Comparison of ENCODE assay signal across 8 cellular contexts in the genomic region with DNA sequence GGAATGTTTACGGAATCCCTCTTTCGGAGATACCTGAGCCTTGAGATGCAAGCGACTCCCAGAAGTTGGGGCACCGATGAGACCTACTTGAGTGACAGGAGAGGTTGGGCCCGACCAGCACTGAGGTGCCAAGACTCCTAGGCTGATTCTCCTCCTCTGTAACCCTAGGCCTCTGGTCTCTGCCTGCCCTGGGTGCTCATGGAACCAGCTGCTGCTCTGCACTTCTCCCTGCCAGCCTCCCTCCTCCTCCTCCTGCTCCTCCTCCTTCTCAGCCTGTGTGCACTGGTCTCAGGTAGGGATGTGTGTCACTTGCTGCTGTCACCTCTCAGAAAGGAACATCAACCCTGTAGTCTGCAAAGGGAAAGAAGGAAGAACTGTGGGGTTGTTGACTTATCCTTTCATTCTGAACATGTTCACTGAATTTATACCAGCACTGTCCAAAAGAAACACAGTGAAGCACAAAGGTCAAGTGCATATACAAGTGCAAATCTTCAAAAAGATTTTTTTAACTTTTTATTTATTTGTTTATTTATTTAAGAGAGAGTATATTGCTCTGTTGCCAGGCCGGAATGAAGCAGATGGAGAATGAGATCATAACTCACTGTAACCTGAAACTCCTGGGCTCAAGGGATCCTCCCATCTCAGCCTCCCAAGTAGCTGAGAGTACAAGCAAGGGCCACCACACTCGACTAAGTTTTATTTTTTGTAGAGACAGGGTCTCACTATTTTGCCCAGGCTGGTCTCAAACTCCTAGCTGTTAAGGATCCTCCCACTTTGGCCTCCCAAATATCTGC. TPM values are rescaled to one million over a fixed set of nuclear protein-coding genes. Genes with fewer than 3 reads are reported as not detected.
DNase-seq lines count a peak whose midpoint lies in the region; ATAC-seq, FAIRE-seq and TF ChIP-seq lines count a peak whose summit lies in the region.

No MANE protein-coding gene starts in this region.

- H3K36me3 Mint-ChIP-seq in effector memory CD8-positive, alpha-beta T cell (ENCODE audit: insufficient read depth), result peaks cover 9% of the 10 kb centered on the region

- H3K4me3 ChIP-seq in SU-DHL-6 (ENCODE audit: insufficient read depth, low read length, poor library complexity, severe bottlenecking) (peak overlapping the region; percentile 61), mucosa of stomach (ENCODE audit: low read length) (peak overlapping the region; percentile 91), vagina (peak overlapping the region; percentile 75 to 82)

- H4K20me1 ChIP-seq in SU-DHL-6 (ENCODE audit: low read depth, low read length), result no peaks in the 10 kb centered on the region

- H3K27me3 ChIP-seq in SU-DHL-6 (ENCODE audit: low read length) (no peaks in the 10 kb centered on the region), mucosa of stomach (ENCODE audit: control insufficient read depth, insufficient read depth, low read length) (no peaks in the 10 kb centered on the region), vagina (no peaks in the 10 kb centered on the region)

- peak overlapping the region; percentile 99 to 100 for H3K27ac Mint-ChIP-seq in effector memory CD8-positive, alpha-beta T cell

- H3K4me3 Mint-ChIP-seq in effector memory CD8-positive, alpha-beta T cell, result peak overlapping the region; percentile 97 to 100

- H3K9me3 Mint-ChIP-seq in effector memory CD8-positive, alpha-beta T cell, result no peaks in the 10 kb centered on the region

- H3K9me3 ChIP-seq in SU-DHL-6 (ENCODE audit: insufficient read depth, low read length) (no peaks in the 10 kb centered on the region), mucosa of stomach (ENCODE audit: control insufficient read depth, low read length) (no peaks in the 10 kb centered on the region), vagina (no peaks in the 10 kb centered on the region)

- no peak for TF ChIP-seq POLR2A in vagina (IDR thresholded peaks at IDR 0.05)

- H3K27ac ChIP-seq in SU-DHL-6 (ENCODE audit: low read depth, low read length) (no peak overlapping the region), vagina (peak overlapping the region; percentile 84)

- peak overlapping the region; percentile 74 for H3K4me2 ChIP-seq in SU-DHL-6 (ENCODE audit: low read depth, low read length, poor library complexity, severe bottlenecking)

- H3K4me1 Mint-ChIP-seq in effector memory CD8-positive, alpha-beta T cell (ENCODE audit: low read depth in 2 of 2), result peaks cover 31 to 33% of the 10 kb centered on the region in 2 donors

- FAIRE-seq in frontal cortex (lab: Jason Lieb, UNC), result no peak

- intact Hi-C loops in vagina (cut with DNase I), result no loop called here

- H3F3A ChIP-seq in SU-DHL-6 (ENCODE audit: insufficient read depth), result no peaks in the 10 kb centered on the region

- H3K9me2 ChIP-seq in SU-DHL-6 (replicated peaks; ENCODE audit: insufficient read depth, low read length), result no peaks in the 10 kb centered on the region

- DNase-seq in DMS 273 treated with DMSO at 0.1 percent for 48 hours (lab: John Stamatoyannopoulos, UW) (peak; percentile 67), vagina (ENCODE audit: extremely low spot score in 2 of 2) (no peak), frontal cortex (ENCODE audit: low spot score in 2 of 2) (no peak)
- DNase-seq in effector memory CD8-positive, alpha-beta T cell, result no peak

- H3K27me3 Mint-ChIP-seq in effector memory CD8-positive, alpha-beta T cell, result no peaks in the 10 kb centered on the region

- H3K4me1 ChIP-seq in mucosa of stomach (ENCODE audit: control insufficient read depth, insufficient read depth, low read length) (peaks cover 9% of the 10 kb centered on the region), vagina (peaks cover 11% of the 10 kb centered on the region)

- TF ChIP-seq CTCF in SU-DHL-6 (IDR thresholded peaks at IDR 0.05; ENCODE audit: insufficient read depth, low read length, poor library complexity, severe bottlenecking) (no peak), vagina (IDR thresholded peaks at IDR 0.05) (no peak)

- no peaks in the 10 kb centered on the region for H3K36me3 ChIP-seq in SU-DHL-6 (ENCODE audit: low read length)
- H3K36me3 ChIP-seq in mucosa of stomach (ENCODE audit: control insufficient read depth, insufficient read depth, low read length), result no peaks in the 10 kb centered on the region
- no peaks in the 10 kb centered on the region for H3K36me3 ChIP-seq in vagina

- H3K9ac ChIP-seq in SU-DHL-6 (ENCODE audit: low read length) (peak overlapping the region; percentile 63), mucosa of stomach (ENCODE audit: low read length) (peak overlapping the region; percentile 95)

- peak overlapping the region; percentile 84 for H2AFZ ChIP-seq in SU-DHL-6 (ENCODE audit: low read depth, low read length, severe bottlenecking)

- ATAC-seq in HG03066 (IDR thresholded peaks at IDR 0.05; ENCODE audit: low read depth, unreplicated experiment) (peak; percentile 20), HG03039 (IDR thresholded peaks at IDR 0.05; ENCODE audit: unreplicated experiment) (no peak)
- peak; percentile 44 for ATAC-seq in effector memory CD8-positive, alpha-beta T cell (replicated peaks)

- H3K79me2 ChIP-seq in SU-DHL-6 (ENCODE audit: insufficient read depth, low read length), result no peaks in the 10 kb centered on the region

RNA-seq across cellular contexts. Expression of gene BTN2A2, which starts 0.9 kb away (rescaled TPM):
- total RNA-seq in vagina (6.1 TPM), frontal cortex (2.4 TPM)

RNA-seq across cellular contexts. Expression of gene BTN3A1, which starts 18.3 kb away (rescaled TPM):
- total RNA-seq in vagina (16.7 TPM), frontal cortex (19.6 TPM)

RNA-seq across cellular contexts. Expression of gene BTN3A2, which starts 18.8 kb away (rescaled TPM):
- 18.2 TPM for total RNA-seq in vagina
- total RNA-seq in frontal cortex, result 2.0 TPM

RNA-seq across cellular contexts. Expression of gene BTN3A3, which starts 56.5 kb away (rescaled TPM):
- 13.0 TPM for total RNA-seq in vagina
- total RNA-seq in frontal cortex, result 1.2 TPM
